Comparison of ENCODE assay signal across 9 cellular contexts in the genomic region with DNA sequence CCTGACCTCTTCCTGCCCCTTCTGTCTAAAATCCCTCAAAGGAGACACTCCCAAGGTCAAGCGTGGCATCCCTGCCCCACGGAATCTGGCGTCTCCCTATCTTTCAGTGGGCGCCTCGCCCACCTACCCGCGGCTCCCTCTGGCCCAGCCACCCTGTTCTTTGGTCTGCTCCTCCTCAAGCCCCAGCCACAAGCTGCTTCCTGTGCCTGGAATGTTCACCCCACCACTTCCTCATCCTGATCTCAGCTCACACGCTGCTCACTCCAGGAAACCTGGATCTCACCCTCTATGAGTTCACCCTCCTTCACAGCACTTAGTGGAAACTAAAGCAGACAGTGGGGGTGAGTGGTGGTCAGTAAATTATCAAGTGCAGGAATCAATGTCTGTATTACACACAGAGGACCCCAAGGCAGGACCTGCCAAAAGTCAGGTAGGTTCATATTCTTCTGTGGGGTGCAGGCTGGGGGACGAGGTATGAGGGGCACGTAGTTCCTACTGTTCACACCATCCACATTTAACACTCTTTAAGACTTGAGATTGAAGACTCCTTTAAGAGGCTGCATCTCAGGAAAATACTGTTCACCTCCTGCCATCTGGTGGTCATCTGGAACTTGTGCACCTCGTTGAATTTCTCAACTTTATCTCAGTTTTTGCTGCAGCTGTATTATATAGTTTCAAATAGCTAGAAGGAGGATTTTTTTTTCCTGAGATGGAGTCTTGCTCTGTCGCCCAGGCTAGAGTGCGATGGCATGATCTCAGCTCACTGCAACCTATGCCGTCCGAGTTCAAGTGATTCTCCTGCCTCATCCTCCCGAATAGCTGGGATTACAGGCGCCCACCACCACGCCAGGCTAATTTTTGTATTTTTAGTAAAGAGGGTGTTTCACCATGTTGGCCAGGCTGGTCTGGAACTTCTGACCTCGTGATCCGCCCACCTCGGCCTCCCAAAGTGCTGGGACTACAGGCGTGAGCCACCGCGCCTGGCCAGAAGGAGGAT.
A peak's percentile ranks its signal among the peaks of the same experiment; 100 is the strongest.
DNase-seq lines count a peak whose midpoint lies in the region; ATAC-seq, FAIRE-seq and TF ChIP-seq lines count a peak whose summit lies in the region.
"Had no signal": no experiment of that assay in that cellular context is flagged by ENCODE, and none has a peak within 500 bp of the region (broad histone marks: within the 10 kb centered on the region; RNA-seq: fewer than 3 reads in every experiment).

No MANE protein-coding gene starts in this region.

- no peak for TF ChIP-seq POLR2A in GM12891 (IDR thresholded peaks at IDR 0.05; ENCODE audit: low read depth, low read length)
- no peak for TF ChIP-seq POLR2A in erythroblast (IDR thresholded peaks at IDR 0.05; ENCODE audit: low read length)

- H3K27ac ChIP-seq in BLaER1, result no peak overlapping the region
- no peak overlapping the region for H3K27ac ChIP-seq in SJCRH30

- H3K9me3 Mint-ChIP-seq in naive thymus-derived CD8-positive, alpha-beta T cell, result no peaks in the 10 kb centered on the region
- H3K9me3 Mint-ChIP-seq: T-helper 1 cell treated with Interleukin-12 subunit alpha and Interleukin-12 subunit beta and Interleukin-4 antibody, amounts not matched to agents 30 μg/mL and 1 μg/mL, for 36 hours had no signal

- H3K27me3 ChIP-seq in BLaER1 (no peaks in the 10 kb centered on the region), SJCRH30 (no peaks in the 10 kb centered on the region)

- H3K4me1 Mint-ChIP-seq in naive thymus-derived CD8-positive, alpha-beta T cell, result peaks cover 3 to 8% (median 6%) of the 10 kb centered on the region in 4 donors

- peak; percentile 45 for FAIRE-seq in GM12891 (lab: Jason Lieb, UNC)

- no peak overlapping the region; the same call in 1 of the 2 replicates for H3K9ac ChIP-seq in BLaER1

- no peak overlapping the region for H3K4me3 ChIP-seq in BLaER1
- no peak overlapping the region for H3K4me3 ChIP-seq in SJCRH30

- ATAC-seq in HG03520 (IDR thresholded peaks at IDR 0.05; ENCODE audit: unreplicated experiment), result peak; percentile 56
- ATAC-seq in naive thymus-derived CD8-positive, alpha-beta T cell, result peak; percentile 46 to 65

- H3K9me3 ChIP-seq in BLaER1, result no peaks in the 10 kb centered on the region
- no peaks in the 10 kb centered on the region for H3K9me3 ChIP-seq in SJCRH30 (replicated peaks)

- H4K20me1 ChIP-seq in BLaER1, result no peaks in the 10 kb centered on the region

- peaks cover 0 to 10% (median 2%) of the 10 kb centered on the region in 5 donors for H3K27me3 Mint-ChIP-seq in naive thymus-derived CD8-positive, alpha-beta T cell

- H3K4me1 ChIP-seq in BLaER1, result peaks cover 12% of the 10 kb centered on the region
- no peaks in the 10 kb centered on the region; the same call in 1 of the 2 replicates for H3K4me1 ChIP-seq in SJCRH30

- H3K27ac Mint-ChIP-seq in naive thymus-derived CD8-positive, alpha-beta T cell, result peak overlapping the region in 2 of 10 donors; percentile 5 to 36
- H3K27ac Mint-ChIP-seq: T-helper 1 cell treated with Interleukin-12 subunit alpha and Interleukin-12 subunit beta and Interleukin-4 antibody, amounts not matched to agents 30 μg/mL and 1 μg/mL, for 36 hours had no signal

- H3K36me3 ChIP-seq in BLaER1 (no peaks in the 10 kb centered on the region), SJCRH30 (no peaks in the 10 kb centered on the region)

- H3K4me2 ChIP-seq in BLaER1, result peak overlapping the region; percentile 32; the same call in 1 of the 2 replicates

- DNase-seq in GM12891 (ENCODE audit: insufficient read length, low spot score) (peak; percentile 29), SJCRH30 (peak; percentile 66 to 87), erythroblast (lab: John Stamatoyannopoulos, UW) (peak; percentile 67 to 74), posterior vena cava (ENCODE audit: low spot score) (no peak), NCI-H1930 (lab: John Stamatoyannopoulos, UW) (no peak)
- DNase-seq in naive thymus-derived CD8-positive, alpha-beta T cell, result peak in 5 of 10 donors; percentile 10 to 60 (median 32)

- H3K4me3 Mint-ChIP-seq in naive thymus-derived CD8-positive, alpha-beta T cell, result no peak overlapping the region
- H3K4me3 Mint-ChIP-seq: T-helper 1 cell treated with Interleukin-12 subunit alpha and Interleukin-12 subunit beta and Interleukin-4 antibody, amounts not matched to agents 30 μg/mL and 1 μg/mL, for 36 hours had no signal

- no peaks in the 10 kb centered on the region for H3K36me3 Mint-ChIP-seq in naive thymus-derived CD8-positive, alpha-beta T cell

- POLR2A ChIA-PET in naive thymus-derived CD8-positive, alpha-beta T cell (lab: Charles Lee), result no interaction called here

- intact Hi-C loops in posterior vena cava (cut with DNase I), result no loop called here

TF ChIP-seq in GM12891, 5 proteins besides CTCF, POLR2A, EP300 and RAD21:
- no peak for TF ChIP-seq PAX5 (IDR thresholded peaks at IDR 0.05; ENCODE audit: insufficient read depth, low read length, severe bottlenecking)
- no peak for TF ChIP-seq POLR2AphosphoS5 (IDR thresholded peaks at IDR 0.05; ENCODE audit: low read depth, low read length)
- no peak for TF ChIP-seq POU2F2 (IDR thresholded peaks at IDR 0.05; ENCODE audit: low read depth, low read length)
- TF ChIP-seq SPI1 (IDR thresholded peaks at IDR 0.05; ENCODE audit: low read depth, low read length), result no peak
- no peak for TF ChIP-seq TAF1 (IDR thresholded peaks at IDR 0.05; ENCODE audit: low read depth, low read length)

Comparison
In these comparisons a context has a peak if more than half of its experiments do, and no peak if none do; other contexts are left out.
1. DNase-seq: peak in GM12891 (single experiment), SJCRH30 (2 of 2) and erythroblast (2 of 2); none in posterior vena cava (single experiment) and NCI-H1930 (0 of 2).